15 cellular contexts compared by ENCODE assay signal in genomic region chr4:81827568-81828202, GRCh38.
DNase-seq lines count a peak whose midpoint lies in the region; ATAC-seq lines count a peak whose summit lies in the region.
"Had no signal": no experiment of that assay in that cellular context is flagged by ENCODE, and none has a peak within 500 bp of the region (broad histone marks: within the 10 kb centered on the region; RNA-seq: fewer than 3 reads in every experiment).

No MANE protein-coding gene starts in this region.

- no peaks in the 10 kb centered on the region for H3K27me3 ChIP-seq in GM23248 (replicated peaks; ENCODE audit: insufficient read depth)
- H3K27me3 ChIP-seq: colonic mucosa, sigmoid colon had no signal

- no peak overlapping the region for H3K9ac ChIP-seq in GM23248

- H3K9me2 ChIP-seq in GM23248 (ENCODE audit: insufficient read depth): no peaks in the 10 kb centered on the region

- H3K4me3 ChIP-seq in GM23248: no peak overlapping the region
- H3K4me3 ChIP-seq: colonic mucosa, sigmoid colon had no signal

- H3K9me3 ChIP-seq in GM23248 (ENCODE audit: low read depth): no peaks in the 10 kb centered on the region
- H3K9me3 ChIP-seq: colonic mucosa, sigmoid colon had no signal

- H3K4me2 ChIP-seq in GM23248 (ENCODE audit: unreplicated experiment): no peak overlapping the region

- no peaks in the 10 kb centered on the region for H3F3A ChIP-seq in GM23248 (ENCODE audit: insufficient read depth)

- in situ Hi-C loops in GM23248 (cut with MboI): no loop called here

- H3K79me2 ChIP-seq in GM23248 (ENCODE audit: insufficient read depth): no peaks in the 10 kb centered on the region

- H4K20me1 ChIP-seq in GM23248 (ENCODE audit: insufficient read depth): no peaks in the 10 kb centered on the region

- ATAC-seq in HG03460 (IDR thresholded peaks at IDR 0.05; ENCODE audit: unreplicated experiment): peak; percentile 84
- no peak for ATAC-seq in GM21515 (IDR thresholded peaks at IDR 0.05; ENCODE audit: unreplicated experiment)
- no peak for ATAC-seq in left colon
- ATAC-seq: SK-N-SH treated with all-trans-retinoic acid at 6 μM for 48 hours had no signal

- intact Hi-C loops in left colon (cut with DNase I, micrococcal nuclease): no loop called here

- H2AFZ ChIP-seq in GM23248: no peak overlapping the region

- 82 to 88% methylated on average over 4 of the region's 4 CpGs for WGBS in GM23248 (ENCODE audit: low coverage in 1 of 2, low lambda C conversion rate in 2 of 2, missing lambda C conversion rate in 2 of 2), 2 experiments

- H3K27ac ChIP-seq in GM23248: no peak overlapping the region
- H3K27ac ChIP-seq: colonic mucosa, sigmoid colon had no signal

- no peaks in the 10 kb centered on the region for H3K4me1 ChIP-seq in GM23248 (ENCODE audit: insufficient read depth)
- H3K4me1 ChIP-seq: colonic mucosa, sigmoid colon had no signal

- peak; percentile 17 for DNase-seq in activated naive CD4-positive, alpha-beta T cell treated with Interleukin-2 at 50 U/mL for 16 hours
- no peak for DNase-seq in activated naive CD4-positive, alpha-beta T cell (lab: John Stamatoyannopoulos, UW)
- DNase-seq in GM23248 (peak; percentile 2), foreskin melanocyte (no peak), left colon (no peak)
- peak; percentile 4 for DNase-seq in stimulated activated CD8-positive, alpha-beta memory T cell treated with anti-CD3 and anti-CD28 coated beads, Interleukin-4, amount 100 ng/mL, for 24 hours (ENCODE audit: low read depth)
- DNase-seq: activated CD8-positive, alpha-beta memory T cell treated with anti-CD3 and anti-CD28 coated beads, Interleukin-2, amount 50 U/mL, for 4 hours; colonic mucosa; EL; H9; Karpas-422; sigmoid colon had no signal

- no peaks in the 10 kb centered on the region for H3K36me3 ChIP-seq in GM23248 (ENCODE audit: low read depth)
- H3K36me3 ChIP-seq: colonic mucosa, sigmoid colon had no signal

Comparison
In these comparisons a context has a peak if more than half of its experiments do, and no peak if none do; other contexts are left out.
1. DNase-seq: peak in activated naive CD4-positive, alpha-beta T cell treated with Interleukin-2 at 50 U/mL for 16 hours (single experiment), GM23248 (single experiment) and stimulated activated CD8-positive, alpha-beta memory T cell treated with anti-CD3 and anti-CD28 coated beads, Interleukin-4, amount 100 ng/mL, for 24 hours (single experiment); none in activated naive CD4-positive, alpha-beta T cell (0 of 4), foreskin melanocyte (single experiment) and left colon (0 of 2).